8 cellular contexts compared by ENCODE assay signal in genomic region chr10:95183451-95184230, GRCh38. TPM values are rescaled to one million over a fixed set of nuclear protein-coding genes. Genes with fewer than 3 reads are reported as not detected.
DNase-seq lines count a peak whose midpoint lies in the region; ATAC-seq and TF ChIP-seq lines count a peak whose summit lies in the region.

No MANE protein-coding gene starts in this region.

- no peak overlapping the region; the same call in 1 of the 2 replicates for H3K18ac ChIP-seq in IMR-90 (ENCODE audit: low read depth, low read length)

- H2BK20ac ChIP-seq in IMR-90 (ENCODE audit: low read depth, low read length): no peak overlapping the region; the same call in 1 of the 2 replicates

- H3K4me1 ChIP-seq in IMR-90 (ENCODE audit: control insufficient read depth, insufficient read depth, low read length) (no peaks in the 10 kb centered on the region), thymus (ENCODE audit: control insufficient read depth, insufficient read depth, low read length) (no peaks in the 10 kb centered on the region)

- peak overlapping the region; percentile 77 to 82; a peak in 3 of 4 replicates for H4K8ac ChIP-seq in IMR-90 (ENCODE audit: low read depth in 2 of 2, low read length in 2 of 2)

- H3K4me3 ChIP-seq in IMR-90 (ENCODE audit: insufficient read depth, low read depth, low read length) (peak overlapping the region; percentile 65), thymus (ENCODE audit: low read length) (peak overlapping the region; percentile 58)

- H3K4me2 ChIP-seq in IMR-90 (ENCODE audit: low read depth, low read length): peak overlapping the region; percentile 90

- H3K14ac ChIP-seq in IMR-90 (replicated peaks; ENCODE audit: low read depth, low read length): peak overlapping the region; percentile 90

- H4K91ac ChIP-seq in IMR-90 (ENCODE audit: insufficient read depth, low read depth, low read length): peak overlapping the region; percentile 64; the same call in 1 of the 2 replicates

- dilution Hi-C loops in IMR-90 (cut with HindIII; ENCODE audit: low sequenced_read_pairs, unreplicated experiment): no loop called here

- BruUV-seq in IMR-90 (replicated peaks; lab: Mats Ljungman, UMichigan): no TSS peak

- in situ Hi-C loops in IMR-90 (cut with MboI; ENCODE audit: low sequenced_read_pairs): loop anchor here (5.0 kb wide), 1 partner anchor 179 kb away; no protein-coding TSS in a partner anchor

- peak overlapping the region; percentile 86; the same call in 1 of the 3 replicates for H2BK15ac ChIP-seq in IMR-90 (ENCODE audit: low read depth, low read length)

- H3K23ac ChIP-seq in IMR-90 (ENCODE audit: low read depth, low read length): peak overlapping the region; percentile 82; the same call in 1 of the 2 replicates

- H3K36me3 ChIP-seq in IMR-90 (ENCODE audit: control insufficient read depth, insufficient read depth, low read length) (no peaks in the 10 kb centered on the region), thymus (ENCODE audit: control insufficient read depth, insufficient read depth) (no peaks in the 10 kb centered on the region)

- intact Hi-C loops in IMR-90 (cut with micrococcal nuclease): loop anchor here (1.0 to 5.0 kb wide), 7 partner anchors 51 to 553 kb away; partner anchors contain the start of gene PDLIM1

- 0 out of 2 replicates have a peak overlapping the region, but pooled peaks have one; percentile 11 for H3K56ac ChIP-seq in IMR-90 (ENCODE audit: extremely low read depth, insufficient read depth, low read length)

- H2BK120ac ChIP-seq in IMR-90 (ENCODE audit: low read depth, low read length): peak overlapping the region; percentile 68

- H3K27ac ChIP-seq in IMR-90 (ENCODE audit: insufficient read depth, low read length) (peak overlapping the region; percentile 48; the same call in 1 of the 2 replicates), thymus (ENCODE audit: low read depth) (peak overlapping the region; percentile 46)

- H2AK5ac ChIP-seq in IMR-90 (ENCODE audit: low read depth, low read length): no peak overlapping the region

- H2AK9ac ChIP-seq in IMR-90 (replicated peaks; ENCODE audit: low read depth, low read length, poor library complexity): peak overlapping the region; percentile 58

- POLR2A ChIA-PET in IMR-90 (lab: Charles Lee; ENCODE audit: unreplicated experiment): no interaction called here

- peak; percentile 76 for TF ChIP-seq RAD21 in IMR-90 (IDR thresholded peaks at IDR 0.05; ENCODE audit: low read length)

- DNase-seq in EH (ENCODE audit: low read depth) (peak; percentile 76), IMR-90 (peak; percentile 71), SHP77 treated with DMSO at 0.1 percent for 48 hours (lab: John Stamatoyannopoulos, UW) (peak; percentile 61), germinal center (ENCODE audit: low spot score) (peak; percentile 89), occipital lobe (lab: John Stamatoyannopoulos, UW) (peak; percentile 71)
- DNase-seq in activated naive CD4-positive, alpha-beta T cell (lab: John Stamatoyannopoulos, UW): peak; percentile 2 to 52 (median 24)

- no peaks in the 10 kb centered on the region for H3K79me1 ChIP-seq in IMR-90 (ENCODE audit: low read depth in 1 of 2, low read length in 2 of 2)

- TF ChIP-seq POLR2A in IMR-90 (IDR thresholded peaks at IDR 0.05; ENCODE audit: low read depth, low read length): no peak

- H2AFZ ChIP-seq in IMR-90 (replicated peaks; ENCODE audit: low read length, poor library complexity): peak overlapping the region; percentile 96

- H3K9me3 ChIP-seq in IMR-90 (ENCODE audit: control insufficient read depth, insufficient read depth, low read length): no peaks in the 10 kb centered on the region
- H3K9me3 ChIP-seq in thymus (ENCODE audit: control insufficient read depth): no peaks in the 10 kb centered on the region

- peak; percentile 94 for TF ChIP-seq CTCF in IMR-90 (conservative IDR thresholded peaks at IDR 0.05; ENCODE audit: low read depth, low read length)

- H2BK5ac ChIP-seq in IMR-90 (ENCODE audit: low read depth, low read length, poor library complexity, severe bottlenecking): no peak overlapping the region

- 1% methylated on average over 33 of the region's 80 CpGs; no CpG with 5 or more reads in 1 of the 2 experiments for WGBS in IMR-90 (ENCODE audit: extremely low coverage in 2 of 2, insufficient read length in 1 of 2), 2 experiments
- 2% methylated on average over 80 of the region's 80 CpGs for WGBS in thymus

- H3K9me1 ChIP-seq in IMR-90 (ENCODE audit: insufficient read depth, low read length): no peaks in the 10 kb centered on the region; the same call in 1 of the 2 replicates

- no peaks in the 10 kb centered on the region for H4K20me1 ChIP-seq in IMR-90 (ENCODE audit: insufficient read depth, low read length)

- peak overlapping the region; percentile 58; the same call in 1 of the 2 replicates for H4K5ac ChIP-seq in IMR-90 (ENCODE audit: low read depth, low read length)

- peak; percentile 96 for ATAC-seq in GM21576 (IDR thresholded peaks at IDR 0.05; ENCODE audit: unreplicated experiment)
- peak; percentile 98 for ATAC-seq in IMR-90 (ENCODE audit: low read depth)

- peak overlapping the region; percentile 92 for H3K9ac ChIP-seq in IMR-90 (ENCODE audit: low read depth, low read length)

- H3K27me3 ChIP-seq in IMR-90 (ENCODE audit: control insufficient read depth, insufficient read depth, low read length): peaks cover 2% of the 10 kb centered on the region
- H3K27me3 ChIP-seq in thymus (ENCODE audit: control insufficient read depth, insufficient read depth): peaks cover 2% of the 10 kb centered on the region

- peak overlapping the region; percentile 46 for H3K4ac ChIP-seq in IMR-90 (ENCODE audit: low read depth, low read length)

- CTCF ChIA-PET in IMR-90 (lab: Yijun Ruan, JAX): interaction anchor here (0.6 to 1.2 kb wide), 3 partner anchors 90 to 191 kb away, joined by 3 read pairs; no protein-coding TSS in a partner anchor

TF ChIP-seq in IMR-90, 13 proteins besides CTCF, POLR2A, EP300 and RAD21:
- TF ChIP-seq MAZ (IDR thresholded peaks at IDR 0.05; ENCODE audit: borderline replicate concordance, low read depth, low read length) (0 out of 2 replicates have a peak, but pooled peaks have one; percentile 26), FOS (IDR thresholded peaks at IDR 0.05; ENCODE audit: low read depth, low read length) (no peak), CEBPB (IDR thresholded peaks at IDR 0.05; ENCODE audit: low read depth, low read length) (no peak), MXI1 (IDR thresholded peaks at IDR 0.05; ENCODE audit: borderline replicate concordance, low read depth, low read length) (no peak; the same call in 1 of the 2 replicates), SMC3 (IDR thresholded peaks at IDR 0.05; ENCODE audit: low read depth, low read length) (peak; percentile 62), BHLHE40 (IDR thresholded peaks at IDR 0.05; ENCODE audit: low read depth, low read length) (no peak), RCOR1 (IDR thresholded peaks at IDR 0.05; ENCODE audit: insufficient replicate concordance, low read length) (peak; percentile 10)

RNA-seq across cellular contexts. Expression of gene ACSM6, which starts 10.4 kb away (rescaled TPM):
- total RNA-seq in IMR-90 (2012; rRNA removed): not detected in 2 replicates
- not detected in 2 replicates for polyA plus RNA-seq in IMR-90 (2012; rRNA removed)
- polyA plus RNA-seq in IMR-90 (2012; cell fraction: cytosol; rRNA removed): not detected in 2 replicates
- not detected in 2 replicates for polyA plus RNA-seq in IMR-90 (2012; cell fraction: nucleus; rRNA removed; ENCODE audit: low replicate concordance)
- not detected for total RNA-seq in occipital lobe
- polyA plus RNA-seq in thymus: 0.96 TPM

Comparison
In these comparisons a context has a peak if more than half of its experiments do, and no peak if none do; other contexts are left out.
1. Peak in every context shown above with its lines: DNase-seq, ATAC-seq, H3K4me3 ChIP-seq and H3K27ac ChIP-seq.
2. DNase-seq: peak in every context shown above with its lines; median percentile 89 in germinal center; 76 in EH; 71 in IMR-90; 71 in occipital lobe; 61 in SHP77 treated with DMSO at 0.1 percent for 48 hours; 24 in activated naive CD4-positive, alpha-beta T cell.